ENCODE assay signal across 10 cellular contexts in genomic region chr21:46515109-46515508, GRCh38. TPM values are rescaled to one million over a fixed set of nuclear protein-coding genes. Genes with fewer than 3 reads are reported as not detected.
A peak's percentile ranks its signal among the peaks of the same experiment; 100 is the strongest.
DNase-seq lines count a peak whose midpoint lies in the region; ATAC-seq, FAIRE-seq and TF ChIP-seq lines count a peak whose summit lies in the region.
"Had no signal": no experiment of that assay in that cellular context is flagged by ENCODE, and none has a peak within 500 bp of the region (broad histone marks: within the 10 kb centered on the region; RNA-seq: fewer than 3 reads in every experiment).

No MANE protein-coding gene starts in this region.

- no peaks in the 10 kb centered on the region for H4K20me1 ChIP-seq in K562 (replicated peaks; ENCODE audit: control insufficient read depth, insufficient read depth, low read length)
- peaks cover 7% of the 10 kb centered on the region for H4K20me1 ChIP-seq in osteoblast (ENCODE audit: insufficient read depth, low read length)
- H4K20me1 ChIP-seq in PC-9 (ENCODE audit: insufficient read depth) = no peaks in the 10 kb centered on the region

- no TSS peak for BruUV-seq in K562 (replicated peaks; lab: Mats Ljungman, UMichigan)
- BruUV-seq in PC-9 (replicated peaks; lab: Mats Ljungman, UMichigan) = no TSS peak

- TF ChIP-seq CTCF in K562 (IDR thresholded peaks at IDR 0.05 in 2 of 3, conservative IDR thresholded peaks at IDR 0.05 in 1 of 3; ENCODE audit: insufficient read depth in 2 of 3, low read depth in 1 of 3, low read length in 3 of 3) (no peak), osteoblast (IDR thresholded peaks at IDR 0.05; ENCODE audit: extremely low read depth, low read depth, low read length) (no peak), PC-9 (conservative IDR thresholded peaks at IDR 0.05) (no peak)

- no peaks in the 10 kb centered on the region for H3K27me3 ChIP-seq in K562 (ENCODE audit: control insufficient read depth in 2 of 2, insufficient read depth in 2 of 2, low read length in 2 of 2)
- no peaks in the 10 kb centered on the region for H3K27me3 ChIP-seq in thymus (ENCODE audit: control insufficient read depth, insufficient read depth)
- H3K27me3 ChIP-seq in osteoblast (ENCODE audit: insufficient read depth, low read length) = no peaks in the 10 kb centered on the region
- H3K27me3 ChIP-seq in PC-9 (ENCODE audit: insufficient read depth, low read depth) = no peaks in the 10 kb centered on the region

- DNase-seq in activated naive CD4-positive, alpha-beta T cell treated with Interleukin-2 at 50 U/mL for 16 hours = peak; percentile 15
- no peak for DNase-seq in activated naive CD4-positive, alpha-beta T cell (lab: John Stamatoyannopoulos, UW)
- no peak for DNase-seq in K562 (ENCODE audit: extremely low read depth in 1 of 4, low spot score in 3 of 4)
- peak in 33 of 51 donors; percentile 4 to 64 (median 38) for DNase-seq in hypothalamus (lab: John Stamatoyannopoulos, UW)
- no peak for DNase-seq in osteoblast (ENCODE audit: insufficient read length, low spot score, missing footprints)
- DNase-seq in islet precursor cell = no peak
- no peak for DNase-seq in PC-9
- DNase-seq: activated gamma-delta T cell treated with Interleukin-2 at 50 U/mL for 16 hours had no signal

- TF ChIP-seq EP300 in K562 (IDR thresholded peaks at IDR 0.05; ENCODE audit: low read length) = no peak

- intact Hi-C loops in K562 (cut with micrococcal nuclease) (no loop called here), PC-9 (cut with micrococcal nuclease; ENCODE audit: unreplicated experiment) (no loop called here)

- H3K9ac ChIP-seq in K562 (ENCODE audit: insufficient read depth in 1 of 2, low read depth in 2 of 2, low read length in 2 of 2) = no peak overlapping the region

- in situ Hi-C loops in K562 (cut with MboI) = no loop called here

- H3F3A ChIP-seq in PC-9 (ENCODE audit: insufficient read depth, low read depth) = no peaks in the 10 kb centered on the region

- ATAC-seq in K562 = no peak

- H3K4me3 ChIP-seq in K562 (no peak overlapping the region), thymus (ENCODE audit: low read length) (no peak overlapping the region), osteoblast (ENCODE audit: insufficient read depth, low read length) (no peak overlapping the region), PC-9 (no peak overlapping the region)

- H3K4me2 ChIP-seq in K562 (ENCODE audit: insufficient read depth, low read length) (no peak overlapping the region), osteoblast (ENCODE audit: insufficient read depth, low read length) (no peak overlapping the region), PC-9 (no peak overlapping the region)

- no peak for TF ChIP-seq RAD21 in K562 (CRISPR knock-in tag; conservative IDR thresholded peaks at IDR 0.05 in 1 of 2, IDR thresholded peaks at IDR 0.05 in 1 of 2)

- H3K27ac ChIP-seq in K562 (ENCODE audit: extremely low read depth, low read depth, low read length) = no peak overlapping the region
- peak overlapping the region; percentile 46 for H3K27ac ChIP-seq in thymus (ENCODE audit: low read depth)
- H3K27ac ChIP-seq in osteoblast (ENCODE audit: low read depth, low read length) = no peak overlapping the region
- H3K27ac ChIP-seq in PC-9 = no peak overlapping the region
- H3K27ac ChIP-seq: HL-60 had no signal

- H3K9me3 ChIP-seq in K562 (replicated peaks; ENCODE audit: control insufficient read depth, insufficient read depth, low read depth, low read length) (no peaks in the 10 kb centered on the region), thymus (ENCODE audit: control insufficient read depth) (no peaks in the 10 kb centered on the region), osteoblast (ENCODE audit: low read depth, low read length) (no peaks in the 10 kb centered on the region), PC-9 (ENCODE audit: insufficient read depth, low read depth) (no peaks in the 10 kb centered on the region)

- no peaks in the 10 kb centered on the region for H3K9me2 ChIP-seq in PC-9 (ENCODE audit: insufficient read depth)

- CTCF ChIA-PET in K562 (lab: Yijun Ruan, JAX; ENCODE audit: low intra/inter-chr PET ratio) = no interaction called here
- CTCF ChIA-PET in PC-9 (lab: Charles Lee) = no interaction called here

- POLR2A ChIA-PET in K562 (lab: Yijun Ruan, JAX) (no interaction called here), PC-9 (lab: Charles Lee; ENCODE audit: unreplicated experiment) (no interaction called here)

- FAIRE-seq in K562 (lab: Jason Lieb, UNC) = no peak

- H3K4me1 ChIP-seq in K562 (replicated peaks in 1 of 2; ENCODE audit: control insufficient read depth in 2 of 2, insufficient read depth in 2 of 2, low read length in 2 of 2) (peaks cover 3 to 13% of the 10 kb centered on the region in 2 experiments), thymus (ENCODE audit: control insufficient read depth, insufficient read depth, low read length) (no peaks in the 10 kb centered on the region), osteoblast (ENCODE audit: insufficient read depth, low read length) (peaks cover 4% of the 10 kb centered on the region), PC-9 (replicated peaks; ENCODE audit: insufficient read depth) (no peaks in the 10 kb centered on the region)

- H2AFZ ChIP-seq in K562 (ENCODE audit: low read depth, low read length) (no peak overlapping the region), osteoblast (ENCODE audit: low read length) (no peak overlapping the region), PC-9 (no peak overlapping the region)

- H3K36me3 ChIP-seq in K562 (ENCODE audit: control insufficient read depth, insufficient read depth, low read length) = peaks cover 39% of the 10 kb centered on the region
- H3K36me3 ChIP-seq in thymus (ENCODE audit: control insufficient read depth, insufficient read depth) = peaks cover 29% of the 10 kb centered on the region
- H3K36me3 ChIP-seq in osteoblast (ENCODE audit: insufficient read depth, low read length) = peaks cover 20% of the 10 kb centered on the region
- H3K36me3 ChIP-seq in PC-9 (ENCODE audit: low read depth) = no peaks in the 10 kb centered on the region

- WGBS in K562 (ENCODE audit: insufficient coverage, low coverage, missing lambda C conversion rate) = 44% methylated on average over 2 of the region's 2 CpGs
- WGBS in thymus = 45% methylated on average over 2 of the region's 2 CpGs

- H3K79me2 ChIP-seq in K562 (ENCODE audit: control insufficient read depth, insufficient read depth, low read length) = no peaks in the 10 kb centered on the region
- H3K79me2 ChIP-seq in osteoblast (ENCODE audit: insufficient read depth, low read length) = peaks cover 12% of the 10 kb centered on the region
- no peaks in the 10 kb centered on the region for H3K79me2 ChIP-seq in PC-9 (ENCODE audit: low read depth)

- H3K9me1 ChIP-seq in K562 (ENCODE audit: control insufficient read depth, insufficient read depth, low read length) = no peaks in the 10 kb centered on the region

- no peak for TF ChIP-seq POLR2A in K562 (conservative IDR thresholded peaks at IDR 0.05)

TF ChIP-seq in K562, 482 proteins besides CTCF, POLR2A, EP300 and RAD21:
- TF ChIP-seq SPI1 (IDR thresholded peaks at IDR 0.05; ENCODE audit: borderline replicate concordance, low read depth, low read length) = peak; percentile 97
- TF ChIP-seq NFIC (IDR thresholded peaks at IDR 0.05) = peak; percentile 64
- no peak for TF ChIP-seq ZNF408 (CRISPR knock-in tag; IDR thresholded peaks at IDR 0.05; ENCODE audit: low read depth)
- peak; percentile 34; the same call in 1 of the 2 replicates for TF ChIP-seq ZNF384 (IDR thresholded peaks at IDR 0.05; ENCODE audit: low read depth, low read length)
- TF ChIP-seq ZNF24 (IDR thresholded peaks at IDR 0.05) = no peak
TF ChIP-seq in K562: peak in this region for 3.

RNA-seq across cellular contexts. Expression of gene DIP2A, which starts 56.4 kb away (rescaled TPM):
- 344 and 474 TPM in 2 replicates for total RNA-seq in K562 (2011; cell fraction: chromatin; rRNA removed; ENCODE audit: low replicate concordance)
- total RNA-seq in K562 (2011; cell fraction: nucleolus; rRNA removed) = 211 and 231 TPM in 2 replicates
- 245 and 258 TPM in 2 replicates for total RNA-seq in K562 (2011; cell fraction: nucleoplasm; rRNA removed)
- total RNA-seq in K562 (2014; rRNA removed) = 13.8 and 19.7 TPM in 2 replicates
- 14.9 and 19.1 TPM in 2 replicates for total RNA-seq in K562 (2014; rRNA removed; fragmentation: Illumina TruSeq; extraction: Trizol)
- total RNA-seq in K562 (2015; rRNA removed; fragmentation: Illumina TruSeq; extraction: Trizol) = 19.6 and 20.3 TPM in 2 replicates
- 31.1 and 32.3 TPM in 2 replicates for total RNA-seq in K562 (2021)
- polyA plus RNA-seq in K562 (2011; rRNA removed) = 34.5 and 41.3 TPM in 2 replicates
- polyA plus RNA-seq in K562 (2011; cell fraction: cytosol; rRNA removed) = 22.5 and 24.1 TPM in 2 replicates
- polyA plus RNA-seq in K562 (2011; cell fraction: nucleus; rRNA removed) = 167 and 196 TPM in 2 replicates
- polyA plus RNA-seq in K562 (2012) = 21.7 and 36.7 TPM in 2 replicates
- 21.3 and 23.9 TPM in 2 replicates for polyA plus RNA-seq in K562 (2014; fragmentation: Illumina TruSeq; extraction: Trizol)
- 1 to 10 TPM; 4.3 to 4.6 TPM for polyA plus RNA-seq in K562 (2014; fragmentation: Nextera tagmentation; extraction: Ambion mirVana)
- polyA plus RNA-seq in K562 (2014; rRNA removed) = 30.0 and 31.1 TPM in 2 replicates
- 48.3 and 48.8 TPM in 2 replicates for polyA minus RNA-seq in K562 (2011; rRNA and poly(A)+ RNA removed)
- polyA minus RNA-seq in K562 (2011; cell fraction: cytosol; rRNA and poly(A)+ RNA removed) = 21.6 and 23.7 TPM in 2 replicates
- 89.9 and 113 TPM in 2 replicates for polyA minus RNA-seq in K562 (2011; cell fraction: nucleus; rRNA and poly(A)+ RNA removed)
- 53.1 TPM for polyA plus RNA-seq in thymus
- total RNA-seq in osteoblast = 22.8 and 27.4 TPM in 2 replicates
- total RNA-seq in PC-9 (2021) = 39.9 and 44.6 TPM in 2 replicates

Comparison
In these comparisons a context has a peak if more than half of its experiments do, and no peak if none do; other contexts are left out.
1. DNase-seq: peak in activated naive CD4-positive, alpha-beta T cell treated with Interleukin-2 at 50 U/mL for 16 hours (single experiment) and hypothalamus (33 of 51); none in activated naive CD4-positive, alpha-beta T cell (0 of 4), K562 (0 of 4), osteoblast (single experiment), islet precursor cell (single experiment) and PC-9 (0 of 2).